ENCODE assay signal across 10 cellular contexts in genomic region chr4:140186651-140187315, GRCh38. TPM values are rescaled to one million over a fixed set of nuclear protein-coding genes. Genes with fewer than 3 reads are reported as not detected.
DNase-seq lines count a peak whose midpoint lies in the region; ATAC-seq and TF ChIP-seq lines count a peak whose summit lies in the region.
"Had no signal": no experiment of that assay in that cellular context is flagged by ENCODE, and none has a peak within 500 bp of the region (broad histone marks: within the 10 kb centered on the region; RNA-seq: fewer than 3 reads in every experiment).

No MANE protein-coding gene starts in this region.

- H3K27ac ChIP-seq in GM23248 (no peak overlapping the region), fibroblast of lung (ENCODE audit: insufficient read depth, low read length) (no peak overlapping the region)

- DNase-seq in GM23248 = peak; percentile 87
- peak; percentile 64 for DNase-seq in RPMI7951 (ENCODE audit: low read depth)
- peak; percentile 58 to 76 for DNase-seq in fibroblast of lung (ENCODE audit: low read depth in 2 of 2)
- peak; percentile 40 for DNase-seq in skeletal muscle cell (ENCODE audit: low read depth)
- DNase-seq in NAMALWA (ENCODE audit: low spot score) = no peak
- DNase-seq in NCI-H82 treated with DMSO at 0.1 percent for 48 hours (lab: John Stamatoyannopoulos, UW; ENCODE audit: unreplicated experiment) = no peak
- DNase-seq in midbrain (lab: John Stamatoyannopoulos, UW) = no peak
- DNase-seq: activated gamma-delta T cell, foreskin melanocyte had no signal

- in situ Hi-C loops in GM23248 (cut with MboI) = no loop called here

- no peak overlapping the region for H2AFZ ChIP-seq in GM23248
- H2AFZ ChIP-seq in fibroblast of lung (ENCODE audit: low read length) = no peak overlapping the region

- H3K9me2 ChIP-seq in GM23248 (ENCODE audit: insufficient read depth) = no peaks in the 10 kb centered on the region

- H4K20me1 ChIP-seq in GM23248 (ENCODE audit: insufficient read depth) (no peaks in the 10 kb centered on the region), fibroblast of lung (ENCODE audit: control insufficient read depth, extremely low read depth, insufficient read depth, low read length) (no peaks in the 10 kb centered on the region)

- H3K27me3 ChIP-seq in GM23248 (replicated peaks; ENCODE audit: insufficient read depth) (no peaks in the 10 kb centered on the region), fibroblast of lung (ENCODE audit: control insufficient read depth, insufficient read depth, low read length) (no peaks in the 10 kb centered on the region)

- H3K9me3 ChIP-seq in GM23248 (ENCODE audit: low read depth) (no peaks in the 10 kb centered on the region), fibroblast of lung (ENCODE audit: control insufficient read depth, insufficient read depth, low read depth, low read length) (no peaks in the 10 kb centered on the region)

- H3K9ac ChIP-seq in GM23248 (no peak overlapping the region), fibroblast of lung (ENCODE audit: insufficient read depth, low read length) (no peak overlapping the region)

- H3K79me2 ChIP-seq in GM23248 (ENCODE audit: insufficient read depth) (no peaks in the 10 kb centered on the region), fibroblast of lung (ENCODE audit: control insufficient read depth, insufficient read depth, low read length) (no peaks in the 10 kb centered on the region)

- no peak overlapping the region for H3K4me2 ChIP-seq in GM23248 (ENCODE audit: unreplicated experiment)
- no peak overlapping the region for H3K4me2 ChIP-seq in fibroblast of lung (ENCODE audit: extremely low read depth, insufficient read depth, low read length)

- H3K36me3 ChIP-seq in GM23248 (ENCODE audit: low read depth) (no peaks in the 10 kb centered on the region), fibroblast of lung (ENCODE audit: control insufficient read depth, insufficient read depth, low read length) (no peaks in the 10 kb centered on the region)

- H3K4me1 ChIP-seq in GM23248 (ENCODE audit: insufficient read depth) (0 out of 2 replicates have a peak, but pooled peaks cover 8% of the 10 kb centered on the region), fibroblast of lung (ENCODE audit: control insufficient read depth, extremely low read depth, insufficient read depth, low read length) (peaks cover 2% of the 10 kb centered on the region)

- ATAC-seq in GM21423 (IDR thresholded peaks at IDR 0.05; ENCODE audit: unreplicated experiment) = no peak

- TF ChIP-seq CTCF in fibroblast of lung (conservative IDR thresholded peaks at IDR 0.05 in 1 of 2, IDR thresholded peaks at IDR 0.05 in 1 of 2; ENCODE audit: low read depth in 1 of 2, low read length in 2 of 2) = no peak

- H3K4me3 ChIP-seq in GM23248 (no peak overlapping the region), fibroblast of lung (replicated peaks in 1 of 4; ENCODE audit: control extremely low read depth in 1 of 4, insufficient read depth in 1 of 4, low read depth in 3 of 4, low read length in 4 of 4) (no peak overlapping the region), skeletal muscle cell (ENCODE audit: low read depth, low read length) (no peak overlapping the region)

- 72 to 75% methylated on average over 9 of the region's 9 CpGs for WGBS in GM23248 (ENCODE audit: low coverage in 1 of 2, low lambda C conversion rate in 2 of 2, missing lambda C conversion rate in 2 of 2), 2 experiments

- H3F3A ChIP-seq in GM23248 (ENCODE audit: insufficient read depth) = 0 out of 2 replicates have a peak, but pooled peaks cover 5% of the 10 kb centered on the region

RNA-seq across cellular contexts. Expression of gene MAML3, which starts 32.8 kb away (rescaled TPM):
- total RNA-seq in GM23248 (2014; rRNA removed; shearing (Covaris generic)) = 1.5 and 1.9 TPM in 2 replicates
- polyA plus RNA-seq in GM23248 (2016; fragmentation: Nextera tagmentation; extraction: Ambion mirVana) = 0.61 and 0.96 TPM in 2 replicates
- total RNA-seq in RPMI7951 (2014; rRNA removed; shearing (Covaris generic)) = 1.9 and 3.2 TPM in 2 replicates
- total RNA-seq in fibroblast of lung = 2.0 and 2.1 TPM in 2 replicates
- 2.6 and 2.8 TPM in 2 replicates for polyA plus RNA-seq in fibroblast of lung
- polyA plus RNA-seq in fibroblast of lung (2012) = 1.2 and 1.9 TPM in 2 replicates
- polyA minus RNA-seq in fibroblast of lung (ENCODE audit: low replicate concordance) = 1.3 and 3.6 TPM in 2 replicates

Comparison
In these comparisons a context has a peak if more than half of its experiments do, and no peak if none do; other contexts are left out.
1. DNase-seq: peak in GM23248 (single experiment), RPMI7951 (single experiment), fibroblast of lung (2 of 2) and skeletal muscle cell (single experiment); none in NAMALWA (single experiment), NCI-H82 treated with DMSO at 0.1 percent for 48 hours (single experiment) and midbrain (single experiment).